ENCODE assay signal across 8 cellular contexts in the genomic region with DNA sequence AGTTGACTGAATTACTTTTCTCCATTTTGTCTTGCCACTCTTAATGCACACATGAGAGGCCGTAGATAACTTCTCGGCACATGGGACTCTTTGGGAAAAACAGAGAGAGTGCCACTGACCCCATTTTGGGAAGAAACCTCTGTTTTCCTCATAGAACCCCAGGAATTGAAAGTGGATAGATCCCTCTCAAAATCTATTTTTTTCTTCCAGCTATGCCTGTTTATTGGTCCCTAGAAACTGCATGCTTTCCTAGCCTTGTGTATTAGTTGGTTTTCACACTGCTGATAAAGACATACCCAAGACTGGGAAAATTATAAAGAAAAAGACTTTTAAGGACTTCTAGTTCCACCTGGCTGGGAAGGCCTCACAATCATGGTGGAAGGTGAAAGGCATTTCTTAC.
"Had no signal": no experiment of that assay in that cellular context is flagged by ENCODE, and none has a peak within 500 bp of the region (broad histone marks: within the 10 kb centered on the region; RNA-seq: fewer than 3 reads in every experiment).

No MANE protein-coding gene starts in this region.

- H3K36me3 Mint-ChIP-seq: IgD-negative memory B cell had no signal

- H3K4me3 Mint-ChIP-seq: IgD-negative memory B cell had no signal

- ATAC-seq: HepG2 had no signal

- DNase-seq: IMR-90, KBM-7, KG1 had no signal

- H3K9ac ChIP-seq: KMS-11 had no signal

- FAIRE-seq: HepG2, HTR-8/SVneo had no signal

- H3K4me2 ChIP-seq: KMS-11 had no signal

- H3K27me3 Mint-ChIP-seq: IgD-negative memory B cell had no signal

- H3K27ac Mint-ChIP-seq: IgD-negative memory B cell had no signal

- H3K27ac ChIP-seq: HL-60, KMS-11 had no signal
